ENCODE assay signal across 10 cellular contexts in the genomic region with DNA sequence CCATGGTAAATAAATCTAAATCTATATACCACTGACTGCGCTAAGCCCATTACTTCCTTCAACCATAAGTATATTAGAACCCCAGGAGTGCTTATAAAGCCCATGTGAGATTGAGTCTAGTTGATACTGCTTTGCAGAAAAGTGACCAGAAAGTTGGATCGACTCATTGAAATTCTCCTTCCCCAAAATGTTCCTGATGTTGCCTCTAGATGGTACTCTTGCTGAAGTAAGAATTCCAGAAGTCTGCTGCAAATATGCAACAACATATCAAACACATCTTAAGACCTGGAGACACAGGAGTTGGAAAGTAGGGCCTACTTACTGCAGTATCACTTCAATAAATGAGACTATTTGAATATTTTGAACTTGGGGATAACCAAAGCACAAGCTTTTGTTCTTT.
DNase-seq lines count a peak whose midpoint lies in the region; ATAC-seq, FAIRE-seq and TF ChIP-seq lines count a peak whose summit lies in the region.
"Had no signal": no experiment of that assay in that cellular context is flagged by ENCODE, and none has a peak within 500 bp of the region (broad histone marks: within the 10 kb centered on the region; RNA-seq: fewer than 3 reads in every experiment).

No MANE protein-coding gene starts in this region.

- no peak overlapping the region for H3K4me3 ChIP-seq in A549
- H3K4me3 ChIP-seq in GM23248 = no peak overlapping the region
- no peak overlapping the region for H3K4me3 ChIP-seq in keratinocyte (ENCODE audit: control insufficient read depth in 2 of 3, extremely low read depth in 1 of 3, insufficient read depth in 2 of 3, low read depth in 1 of 3, low read length in 3 of 3)

- H3K4me2 ChIP-seq in A549 (no peak overlapping the region), GM23248 (ENCODE audit: unreplicated experiment) (no peak overlapping the region), keratinocyte (ENCODE audit: control insufficient read depth, extremely low read depth, insufficient read depth, low read depth, low read length) (no peak overlapping the region)

- 43% methylated on average over 2 of the region's 2 CpGs for WGBS in A549 (ENCODE audit: missing lambda C conversion rate)
- WGBS in GM23248 (ENCODE audit: low coverage in 1 of 2, low lambda C conversion rate in 2 of 2, missing lambda C conversion rate in 2 of 2), 2 experiments = 31 to 36% methylated on average over 2 of the region's 2 CpGs

- TF ChIP-seq CTCF in A549 (IDR thresholded peaks at IDR 0.05) = peak; percentile 61
- peak; percentile 82 for TF ChIP-seq CTCF in VCaP (conservative IDR thresholded peaks at IDR 0.05)
- TF ChIP-seq CTCF in keratinocyte (optimal IDR thresholded peaks at IDR 0.05 in 1 of 3, IDR thresholded peaks at IDR 0.05 in 1 of 3, conservative IDR thresholded peaks at IDR 0.05 in 1 of 3; ENCODE audit: extremely low read depth in 1 of 3, insufficient read depth in 2 of 3, low read length in 3 of 3) = peak in 2 of 3 experiments; percentile 16 to 54

- no peaks in the 10 kb centered on the region for H3K27me3 Mint-ChIP-seq in activated CD4-positive, alpha-beta memory T cell treated with anti-CD3 and anti-CD28 coated beads for 36 hours
- no peaks in the 10 kb centered on the region for H3K27me3 Mint-ChIP-seq in activated CD4-positive, alpha-beta memory T cell treated with anti-CD3 and anti-CD28 coated beads, Interleukin-2, amount 10 ng/mL, durations not matched to agents 7 days and 5 days

- H3K9ac ChIP-seq in GM23248 (no peak overlapping the region), keratinocyte (ENCODE audit: control insufficient read depth, extremely low read depth, insufficient read depth, low read length) (no peak overlapping the region)

- no peaks in the 10 kb centered on the region for H3K9me1 ChIP-seq in keratinocyte (ENCODE audit: control insufficient read depth, extremely low read depth, insufficient read depth, low read length)

- H3K36me3 Mint-ChIP-seq in activated CD4-positive, alpha-beta memory T cell treated with anti-CD3 and anti-CD28 coated beads for 36 hours = no peaks in the 10 kb centered on the region
- no peaks in the 10 kb centered on the region for H3K36me3 Mint-ChIP-seq in activated CD4-positive, alpha-beta memory T cell treated with anti-CD3 and anti-CD28 coated beads, Interleukin-2, amount 10 ng/mL, durations not matched to agents 7 days and 5 days (ENCODE audit: low read depth)

- no peaks in the 10 kb centered on the region for H3K4me1 Mint-ChIP-seq in activated CD4-positive, alpha-beta memory T cell treated with anti-CD3 and anti-CD28 coated beads for 36 hours (ENCODE audit: low read depth)
- no peaks in the 10 kb centered on the region for H3K4me1 Mint-ChIP-seq in activated CD4-positive, alpha-beta memory T cell treated with anti-CD3 and anti-CD28 coated beads, Interleukin-2, amount 10 ng/mL, durations not matched to agents 7 days and 5 days

- TF ChIP-seq EP300 in A549 (IDR thresholded peaks at IDR 0.05) = no peak

- ATAC-seq in A549 = peak in 1 of 2 experiments; percentile 48; a peak in 3 of 6 replicates

- CTCF ChIA-PET in A549 (lab: Yijun Ruan, JAX) = interaction anchor here (0.7 to 2.6 kb wide), 17 partner anchors 17 to 436 kb away, joined by 3 to 28 read pairs (median 4); no protein-coding TSS in a partner anchor
- CTCF ChIA-PET in activated CD4-positive, alpha-beta memory T cell treated with anti-CD3 and anti-CD28 coated beads for 36 hours (lab: Charles Lee) = no interaction called here
- CTCF ChIA-PET in activated CD4-positive, alpha-beta memory T cell treated with anti-CD3 and anti-CD28 coated beads, Interleukin-2, amount 10 ng/mL, durations not matched to agents 7 days and 5 days (lab: Charles Lee) = no interaction called here

- no peaks in the 10 kb centered on the region for H4K20me1 ChIP-seq in GM23248 (ENCODE audit: insufficient read depth)
- H4K20me1 ChIP-seq in keratinocyte (ENCODE audit: control insufficient read depth, extremely low read depth, insufficient read depth, low read length) = no peaks in the 10 kb centered on the region

- dilution Hi-C loops in keratinocyte (cut with MboI; ENCODE audit: extremely low pct_ligation_motif_present, low sequenced_read_pairs) = loop anchor here (5.0 kb wide), 1 partner anchor 105 kb away; no protein-coding TSS in a partner anchor

- FAIRE-seq in A549 (lab: Jason Lieb, UNC) (peak; percentile 56), keratinocyte (lab: Jason Lieb, UNC) (no peak)

- H3K36me3 ChIP-seq in GM23248 (ENCODE audit: low read depth) (no peaks in the 10 kb centered on the region), keratinocyte (ENCODE audit: control insufficient read depth in 2 of 2, extremely low read depth in 1 of 2, insufficient read depth in 2 of 2, low read length in 2 of 2) (no peaks in the 10 kb centered on the region)

- H3K4me1 ChIP-seq in A549 (no peaks in the 10 kb centered on the region), GM23248 (ENCODE audit: insufficient read depth) (no peaks in the 10 kb centered on the region), keratinocyte (ENCODE audit: control insufficient read depth, extremely low read depth, insufficient read depth, low read length) (no peaks in the 10 kb centered on the region)

- no peaks in the 10 kb centered on the region for H3K9me2 ChIP-seq in GM23248 (ENCODE audit: insufficient read depth)

- intact Hi-C loops in activated CD4-positive, alpha-beta memory T cell treated with anti-CD3 and anti-CD28 coated beads for 36 hours (cut with micrococcal nuclease) = no loop called here

- no peaks in the 10 kb centered on the region for H3K79me2 ChIP-seq in GM23248 (ENCODE audit: insufficient read depth)
- no peaks in the 10 kb centered on the region for H3K79me2 ChIP-seq in keratinocyte (ENCODE audit: control insufficient read depth, insufficient read depth, low read length)

- H3K27ac ChIP-seq in A549 (no peak overlapping the region), GM23248 (no peak overlapping the region), VCaP (peak overlapping the region; percentile 36; the same call in 1 of the 2 replicates), keratinocyte (ENCODE audit: control insufficient read depth, insufficient read depth, low read length) (no peak overlapping the region)

- H3K27me3 ChIP-seq in GM23248 (replicated peaks; ENCODE audit: insufficient read depth) (no peaks in the 10 kb centered on the region), keratinocyte (ENCODE audit: control insufficient read depth, extremely low read depth, insufficient read depth, low read length) (no peaks in the 10 kb centered on the region)

- DNase-seq in A549 (ENCODE audit: low read depth in 1 of 2, low spot score in 1 of 2) = peak in 1 of 2 experiments; percentile 54
- peak; percentile 50 for DNase-seq in GM23248
- DNase-seq in keratinocyte (ENCODE audit: low read depth, low spot score) = no peak
- no peak for DNase-seq in activated CD4-positive, alpha-beta memory T cell treated with anti-CD3 and anti-CD28 coated beads for 36 hours
- DNase-seq in NCI-H2029 treated with DMSO at 0.1 percent for 48 hours (lab: John Stamatoyannopoulos, UW) = no peak
- no peak for DNase-seq in activated CD4-positive, alpha-beta memory T cell treated with anti-CD3 and anti-CD28 coated beads, Interleukin-2, amount 10 ng/mL, durations not matched to agents 7 days and 5 days
- no peak for DNase-seq in activated CD4-positive, alpha-beta T cell treated with anti-CD3 and anti-CD28 coated beads, Interleukin-2, amount 50 U/mL, for 4 hours
- DNase-seq: activated naive CD4-positive, alpha-beta T cell treated with Interleukin-2 at 50 U/mL for 16 hours; NCI-H1417 treated with DMSO at 0.1 percent for 48 hours had no signal

- H3K9me3 ChIP-seq in A549 (no peaks in the 10 kb centered on the region), GM23248 (ENCODE audit: low read depth) (no peaks in the 10 kb centered on the region), keratinocyte (ENCODE audit: control insufficient read depth, low read depth, low read length) (no peaks in the 10 kb centered on the region)

- no peak overlapping the region for H3K27ac Mint-ChIP-seq in activated CD4-positive, alpha-beta memory T cell treated with anti-CD3 and anti-CD28 coated beads for 36 hours
- no peak overlapping the region for H3K27ac Mint-ChIP-seq in activated CD4-positive, alpha-beta memory T cell treated with anti-CD3 and anti-CD28 coated beads, Interleukin-2, amount 10 ng/mL, durations not matched to agents 7 days and 5 days

- peak; percentile 67 to 74 for TF ChIP-seq RAD21 in A549 (conservative IDR thresholded peaks at IDR 0.05 in 1 of 2, IDR thresholded peaks at IDR 0.05 in 1 of 2)

- in situ Hi-C loops in GM23248 (cut with MboI) = no loop called here

- no peak overlapping the region for H3K4me3 Mint-ChIP-seq in activated CD4-positive, alpha-beta memory T cell treated with anti-CD3 and anti-CD28 coated beads for 36 hours
- no peak overlapping the region for H3K4me3 Mint-ChIP-seq in activated CD4-positive, alpha-beta memory T cell treated with anti-CD3 and anti-CD28 coated beads, Interleukin-2, amount 10 ng/mL, durations not matched to agents 7 days and 5 days

- no peak overlapping the region for H2AFZ ChIP-seq in GM23248
- no peak overlapping the region for H2AFZ ChIP-seq in keratinocyte (ENCODE audit: control insufficient read depth, low read length)

- peaks cover 27% of the 10 kb centered on the region for H3K9me3 Mint-ChIP-seq in activated CD4-positive, alpha-beta memory T cell treated with anti-CD3 and anti-CD28 coated beads for 36 hours
- peaks cover 4% of the 10 kb centered on the region for H3K9me3 Mint-ChIP-seq in activated CD4-positive, alpha-beta memory T cell treated with anti-CD3 and anti-CD28 coated beads, Interleukin-2, amount 10 ng/mL, durations not matched to agents 7 days and 5 days

- POLR2A ChIA-PET in A549 (lab: Yijun Ruan, JAX) = no interaction called here
- POLR2A ChIA-PET in activated CD4-positive, alpha-beta memory T cell treated with anti-CD3 and anti-CD28 coated beads for 36 hours (lab: Charles Lee) = no interaction called here
- POLR2A ChIA-PET in activated CD4-positive, alpha-beta memory T cell treated with anti-CD3 and anti-CD28 coated beads, Interleukin-2, amount 10 ng/mL, durations not matched to agents 7 days and 5 days (lab: Charles Lee) = no interaction called here

- no peak for TF ChIP-seq POLR2A in A549 (IDR thresholded peaks at IDR 0.05; ENCODE audit: low read length)

- H3F3A ChIP-seq in GM23248 (ENCODE audit: insufficient read depth) = no peaks in the 10 kb centered on the region

TF ChIP-seq in A549, 52 proteins besides CTCF, POLR2A, EP300 and RAD21:
- TF ChIP-seq KDM5A (IDR thresholded peaks at IDR 0.05) (no peak), SMC3 (IDR thresholded peaks at IDR 0.05) (peak; percentile 70)
